11 cellular contexts compared by ENCODE assay signal in genomic region chr1:147168626-147169058, GRCh38. TPM values are rescaled to one million over a fixed set of nuclear protein-coding genes. Genes with fewer than 3 reads are reported as not detected.
DNase-seq lines count a peak whose midpoint lies in the region; ATAC-seq, FAIRE-seq and TF ChIP-seq lines count a peak whose summit lies in the region.
"Had no signal": no experiment of that assay in that cellular context is flagged by ENCODE, and none has a peak within 500 bp of the region (broad histone marks: within the 10 kb centered on the region; RNA-seq: fewer than 3 reads in every experiment).

No MANE protein-coding gene starts in this region.

- no peaks in the 10 kb centered on the region for H3K9me3 ChIP-seq in astrocyte (ENCODE audit: insufficient read depth, low read depth, low read length)
- H3K9me3 ChIP-seq: sigmoid colon, SJCRH30 had no signal

- peak overlapping the region; percentile 85 for H3K4me2 ChIP-seq in astrocyte (ENCODE audit: low read length)

- peaks cover 3% of the 10 kb centered on the region for H3K9me3 Mint-ChIP-seq in astrocyte (ENCODE audit: unreplicated experiment)
- H3K9me3 Mint-ChIP-seq: immature natural killer cell had no signal

- no peaks in the 10 kb centered on the region for H4K20me1 ChIP-seq in astrocyte (ENCODE audit: insufficient read depth, low read length)

- ATAC-seq in GM21737 (IDR thresholded peaks at IDR 0.05; ENCODE audit: unreplicated experiment): no peak

- no peaks in the 10 kb centered on the region for H3K27me3 Mint-ChIP-seq in astrocyte (ENCODE audit: low read depth, unreplicated experiment)

- peak overlapping the region; percentile 93 for H3K27ac ChIP-seq in astrocyte (ENCODE audit: low read depth, low read length)
- H3K27ac ChIP-seq: SJCRH30 had no signal

- peaks cover 78% of the 10 kb centered on the region for H3K79me2 ChIP-seq in astrocyte (ENCODE audit: insufficient read depth, low read length)

- H3K27me3 ChIP-seq in astrocyte (ENCODE audit: insufficient read depth, low read length): no peaks in the 10 kb centered on the region
- H3K27me3 ChIP-seq: sigmoid colon, SJCRH30 had no signal

- peak overlapping the region; percentile 72 for H3K9ac ChIP-seq in astrocyte (ENCODE audit: low read length)

- H3K27ac Mint-ChIP-seq in astrocyte (ENCODE audit: unreplicated experiment): peak overlapping the region; percentile 100
- H3K27ac Mint-ChIP-seq: immature natural killer cell had no signal

- DNase-seq in DMS 273 (lab: John Stamatoyannopoulos, UW; ENCODE audit: unreplicated experiment): peak; percentile 79
- DNase-seq in NCI-H1092 (lab: John Stamatoyannopoulos, UW): peak; percentile 27
- DNase-seq in astrocyte (ENCODE audit: low read depth): peak; percentile 36
- DNase-seq in left kidney (ENCODE audit: low read depth, low spot score): peak; percentile 9
- no peak for DNase-seq in D341Med (ENCODE audit: low spot score)
- DNase-seq in GM03348 (ENCODE audit: low spot score): no peak
- no peak for DNase-seq in AG08395 (ENCODE audit: low spot score)
- DNase-seq: immature natural killer cell, sigmoid colon had no signal

- H3K4me1 Mint-ChIP-seq in astrocyte (ENCODE audit: low read depth, unreplicated experiment): peaks cover 36% of the 10 kb centered on the region

- H3K4me3 ChIP-seq in astrocyte (ENCODE audit: insufficient read depth, low read depth, low read length): no peak overlapping the region
- H3K4me3 ChIP-seq: sigmoid colon, SJCRH30 had no signal

- peaks cover 37% of the 10 kb centered on the region for H3K4me1 ChIP-seq in astrocyte (ENCODE audit: insufficient read depth, low read length)

- TF ChIP-seq CTCF in astrocyte (IDR thresholded peaks at IDR 0.05; ENCODE audit: insufficient read depth, low read depth, low read length): no peak

- H3K4me3 Mint-ChIP-seq in astrocyte (ENCODE audit: unreplicated experiment): peak overlapping the region; percentile 98
- H3K4me3 Mint-ChIP-seq: immature natural killer cell had no signal

- H2AFZ ChIP-seq in astrocyte (ENCODE audit: low read depth, low read length): no peak overlapping the region

- H3K36me3 Mint-ChIP-seq in astrocyte (ENCODE audit: low read depth, unreplicated experiment): peaks cover 11% of the 10 kb centered on the region

- FAIRE-seq in astrocyte (lab: Jason Lieb, UNC): no peak

- peaks cover 7% of the 10 kb centered on the region for H3K36me3 ChIP-seq in astrocyte (ENCODE audit: insufficient read depth, low read length)
- H3K36me3 ChIP-seq: SJCRH30 had no signal

RNA-seq across cellular contexts. Expression of gene PRKAB2, which starts 3.6 kb away (rescaled TPM):
- total RNA-seq in astrocyte: 48.5 and 49.0 TPM in 2 replicates

RNA-seq across cellular contexts. Expression of gene FMO5, which starts 56.5 kb away (rescaled TPM):
- 1.0 and 1.3 TPM in 2 replicates for total RNA-seq in astrocyte
- total RNA-seq: SJCRH30 had no signal

Comparison
In these comparisons a context has a peak if more than half of its experiments do, and no peak if none do; other contexts are left out.
1. DNase-seq: peak in DMS 273 (single experiment), NCI-H1092 (single experiment), astrocyte (single experiment) and left kidney (single experiment); none in D341Med (single experiment), GM03348 (single experiment) and AG08395 (single experiment).